In genomic region chr12:12983420-12984035, GRCh38 we compare ENCODE assay signal across 8 cellular contexts. TPM values are rescaled to one million over a fixed set of nuclear protein-coding genes. Genes with fewer than 3 reads are reported as not detected.
A peak's percentile ranks its signal among the peaks of the same experiment; 100 is the strongest.
DNase-seq lines count a peak whose midpoint lies in the region; ATAC-seq and TF ChIP-seq lines count a peak whose summit lies in the region.

No MANE protein-coding gene starts in this region.

- H3K4me1 Mint-ChIP-seq in stimulated activated effector memory CD8-positive, alpha-beta T cell treated with anti-CD3 and anti-CD28 coated beads, Interleukin-12 subunit alpha, Interleukin-12 subunit beta, amount 100 ng/mL, for 72 hours, result no peaks in the 10 kb centered on the region
- no peaks in the 10 kb centered on the region for H3K4me1 Mint-ChIP-seq in stimulated activated memory B cell treated with anti-CD40 and anti-IgM and Interleukin-4, amounts not matched to agents 10 μg/mL and 1 μg/mL and 100 μg/mL, for 72 hours
- no peaks in the 10 kb centered on the region for H3K4me1 Mint-ChIP-seq in activated T-cell treated with anti-CD3 and anti-CD28 coated beads, Interleukin-2, amount 50 U/mL, for 4 hours (ENCODE audit: low read depth)

- in situ Hi-C loops in Panc1 (cut with HindIII; ENCODE audit: low pct_unique_long_range_greater_than_20kb, low sequenced_read_pairs), result no loop called here

- peaks cover 12% of the 10 kb centered on the region for H3K36me3 Mint-ChIP-seq in stimulated activated effector memory CD8-positive, alpha-beta T cell treated with anti-CD3 and anti-CD28 coated beads, Interleukin-12 subunit alpha, Interleukin-12 subunit beta, amount 100 ng/mL, for 72 hours
- peaks cover 13% of the 10 kb centered on the region for H3K36me3 Mint-ChIP-seq in stimulated activated memory B cell treated with anti-CD40 and anti-IgM and Interleukin-4, amounts not matched to agents 10 μg/mL and 1 μg/mL and 100 μg/mL, for 72 hours
- peaks cover 8% of the 10 kb centered on the region for H3K36me3 Mint-ChIP-seq in activated T-cell treated with anti-CD3 and anti-CD28 coated beads, Interleukin-2, amount 50 U/mL, for 4 hours (ENCODE audit: insufficient read depth)

- no peak overlapping the region for H3K27ac ChIP-seq in Panc1 (ENCODE audit: low read length)

- H3K4me1 ChIP-seq in Panc1 (ENCODE audit: control insufficient read depth, insufficient read depth, low read length), result no peaks in the 10 kb centered on the region; the same call in 1 of the 2 replicates

- H3K4me3 ChIP-seq in GM12875 (ENCODE audit: low read depth, low read length), result no peak overlapping the region
- no peak overlapping the region for H3K4me3 ChIP-seq in Panc1 (ENCODE audit: low read depth in 2 of 2, low read length in 2 of 2)
- no peak overlapping the region for H3K4me3 ChIP-seq in epithelial cell of proximal tubule (ENCODE audit: low read depth, low read length)

- intact Hi-C loops in Panc1 (cut with micrococcal nuclease; ENCODE audit: unreplicated experiment), result loop anchor here (5.0 to 10.0 kb wide), 3 partner anchors 66 to 199 kb away; partner anchors contain the start of genes APOLD1 and DDX47

- H3K9me3 ChIP-seq in Panc1 (ENCODE audit: control insufficient read depth, insufficient read depth, low read depth, low read length), result no peaks in the 10 kb centered on the region

- no peak overlapping the region for H3K27ac Mint-ChIP-seq in stimulated activated effector memory CD8-positive, alpha-beta T cell treated with anti-CD3 and anti-CD28 coated beads, Interleukin-12 subunit alpha, Interleukin-12 subunit beta, amount 100 ng/mL, for 72 hours
- no peak overlapping the region for H3K27ac Mint-ChIP-seq in stimulated activated memory B cell treated with anti-CD40 and anti-IgM and Interleukin-4, amounts not matched to agents 10 μg/mL and 1 μg/mL and 100 μg/mL, for 72 hours

- POLR2A ChIA-PET in Panc1 (lab: Charles Lee), result no interaction called here

- peaks cover 4% of the 10 kb centered on the region; the same call in 1 of the 2 replicates for H3K36me3 ChIP-seq in Panc1 (ENCODE audit: control insufficient read depth, insufficient read depth, low read length)

- CTCF ChIA-PET in Panc1 (lab: Charles Lee), result no interaction called here

- H3K4me3 Mint-ChIP-seq in stimulated activated effector memory CD8-positive, alpha-beta T cell treated with anti-CD3 and anti-CD28 coated beads, Interleukin-12 subunit alpha, Interleukin-12 subunit beta, amount 100 ng/mL, for 72 hours, result no peak overlapping the region
- H3K4me3 Mint-ChIP-seq in stimulated activated memory B cell treated with anti-CD40 and anti-IgM and Interleukin-4, amounts not matched to agents 10 μg/mL and 1 μg/mL and 100 μg/mL, for 72 hours, result no peak overlapping the region
- no peak overlapping the region for H3K4me3 Mint-ChIP-seq in activated T-cell treated with anti-CD3 and anti-CD28 coated beads, Interleukin-2, amount 50 U/mL, for 4 hours

- peak; percentile 31; the same call in 1 of the 2 replicates for TF ChIP-seq CTCF in GM12875 (IDR thresholded peaks at IDR 0.05; ENCODE audit: borderline replicate concordance, insufficient read depth, low read depth, low read length)
- TF ChIP-seq CTCF in Panc1 (IDR thresholded peaks at IDR 0.05), result peak; percentile 72
- TF ChIP-seq CTCF in epithelial cell of proximal tubule (conservative IDR thresholded peaks at IDR 0.05; ENCODE audit: low read depth, low read length), result peak; percentile 76

- DNase-seq in AG08395 (ENCODE audit: low spot score), result peak; percentile 73
- DNase-seq in Panc1 (ENCODE audit: low read depth, low spot score), result no peak
- no peak for DNase-seq in epithelial cell of proximal tubule (ENCODE audit: low read depth)
- DNase-seq in myocyte (ENCODE audit: low read depth), result peak; percentile 70
- DNase-seq in stimulated activated effector memory CD8-positive, alpha-beta T cell treated with anti-CD3 and anti-CD28 coated beads, Interleukin-12 subunit alpha, Interleukin-12 subunit beta, amount 100 ng/mL, for 72 hours (ENCODE audit: low spot score in 2 of 2), result no peak
- no peak for DNase-seq in activated T-cell treated with anti-CD3 and anti-CD28 coated beads, Interleukin-2, amount 50 U/mL, for 4 hours

- no peaks in the 10 kb centered on the region for H3K27me3 Mint-ChIP-seq in stimulated activated memory B cell treated with anti-CD40 and anti-IgM and Interleukin-4, amounts not matched to agents 10 μg/mL and 1 μg/mL and 100 μg/mL, for 72 hours
- H3K27me3 Mint-ChIP-seq in activated T-cell treated with anti-CD3 and anti-CD28 coated beads, Interleukin-2, amount 50 U/mL, for 4 hours (ENCODE audit: low read depth), result no peaks in the 10 kb centered on the region

- no TSS peak for BruUV-seq in Panc1 (replicated peaks; lab: Mats Ljungman, UMichigan)

- peak; percentile 90 for ATAC-seq in Panc1
- ATAC-seq in stimulated activated effector memory CD8-positive, alpha-beta T cell treated with anti-CD3 and anti-CD28 coated beads, Interleukin-12 subunit alpha, Interleukin-12 subunit beta, amount 100 ng/mL, for 72 hours, result no peak
- ATAC-seq in stimulated activated memory B cell treated with anti-CD40 and anti-IgM and Interleukin-4, amounts not matched to agents 10 μg/mL and 1 μg/mL and 100 μg/mL, for 72 hours, result no peak
- no peak for ATAC-seq in activated T-cell treated with anti-CD3 and anti-CD28 coated beads, Interleukin-2, amount 50 U/mL, for 4 hours

- H3K27me3 ChIP-seq in Panc1 (ENCODE audit: control insufficient read depth, insufficient read depth, low read length), result no peaks in the 10 kb centered on the region

- no peaks in the 10 kb centered on the region for H3K9me3 Mint-ChIP-seq in stimulated activated effector memory CD8-positive, alpha-beta T cell treated with anti-CD3 and anti-CD28 coated beads, Interleukin-12 subunit alpha, Interleukin-12 subunit beta, amount 100 ng/mL, for 72 hours
- no peaks in the 10 kb centered on the region for H3K9me3 Mint-ChIP-seq in stimulated activated memory B cell treated with anti-CD40 and anti-IgM and Interleukin-4, amounts not matched to agents 10 μg/mL and 1 μg/mL and 100 μg/mL, for 72 hours
- H3K9me3 Mint-ChIP-seq in activated T-cell treated with anti-CD3 and anti-CD28 coated beads, Interleukin-2, amount 50 U/mL, for 4 hours, result no peaks in the 10 kb centered on the region

RNA-seq across cellular contexts. Expression of gene HEBP1, which starts 16.5 kb away (rescaled TPM):
- total RNA-seq in Panc1 (2021; ENCODE audit: unreplicated experiment) (19.3 TPM), epithelial cell of proximal tubule (12.7 and 13.0 TPM in 2 replicates), myocyte (3.5 and 5.9 TPM in 2 replicates)
- polyA plus RNA-seq in Panc1 (2012; ENCODE audit: insufficient read length), result 20.1 TPM
- polyA plus RNA-seq in myocyte (2012), result 63.5 TPM
- total RNA-seq in activated T-cell treated with anti-CD3 and anti-CD28 coated beads, Interleukin-2, amount 50 U/mL, for 4 hours, result 10 to 100 TPM in 2 of 3 donors, 1 to 10 TPM in 1; 9.0 to 10.6 (median 10.3) TPM

RNA-seq across cellular contexts. Expression of gene GPRC5D, which starts 31.6 kb away (rescaled TPM):
- total RNA-seq in Panc1 (2021; ENCODE audit: unreplicated experiment), result not detected
- 0.50 TPM for polyA plus RNA-seq in Panc1 (2012; ENCODE audit: insufficient read length)
- total RNA-seq in epithelial cell of proximal tubule, result not detected in 2 replicates
- not detected in 2 replicates for total RNA-seq in myocyte
- polyA plus RNA-seq in myocyte (2012), result 0.13 TPM
- not detected for total RNA-seq in activated T-cell treated with anti-CD3 and anti-CD28 coated beads, Interleukin-2, amount 50 U/mL, for 4 hours

Comparison
In these comparisons a context has a peak if more than half of its experiments do, and no peak if none do; other contexts are left out.
1. DNase-seq: peak in AG08395 (single experiment) and myocyte (single experiment); none in Panc1 (single experiment), epithelial cell of proximal tubule (single experiment), stimulated activated effector memory CD8-positive, alpha-beta T cell treated with anti-CD3 and anti-CD28 coated beads, Interleukin-12 subunit alpha, Interleukin-12 subunit beta, amount 100 ng/mL, for 72 hours (0 of 2) and activated T-cell treated with anti-CD3 and anti-CD28 coated beads, Interleukin-2, amount 50 U/mL, for 4 hours (single experiment).
2. Peak in every context shown above with its lines, with median percentiles within 50 percentile points of each other: CTCF ChIP-seq.